27 cellular contexts compared by ENCODE assay signal in genomic region chr17:66687570-66688284, GRCh38.
"Had no signal": no experiment of that assay in that cellular context is flagged by ENCODE, and none has a peak within 500 bp of the region (broad histone marks: within the 10 kb centered on the region; RNA-seq: fewer than 3 reads in every experiment).

No MANE protein-coding gene starts in this region.

- DNase-seq: activated CD4-positive, alpha-beta T cell treated with anti-CD3 and anti-CD28 coated beads for 48 hours; activated CD4-positive, CD25-positive, alpha-beta regulatory T cell; activated CD8-positive, alpha-beta memory T cell treated with anti-CD3 and anti-CD28 coated beads, Interleukin-2, amount 50 U/mL, for 4 hours; activated CD8-positive, alpha-beta T cell treated with anti-CD3 and anti-CD28 coated beads, Interleukin-2, amount 10 ng/mL, durations not matched to agents 7 days and 5 days; activated naive CD4-positive, alpha-beta T cell; adrenal gland; cortex of kidney; effector CD8-positive, alpha-beta T cell; heart left ventricle; kidney; left ventricle myocardium inferior; mammary epithelial cell; naive B cell; psoas muscle; right lobe of liver; stimulated activated CD4-positive, alpha-beta T cell treated with anti-CD3 and anti-CD28 coated beads, Interleukin-4, amount 100 ng/mL, for 1 hour; T-helper 1 cell; T-helper 9 cell; uterus had no signal

- H3K4me1 Mint-ChIP-seq: naive B cell had no signal

- ATAC-seq: activated CD8-positive, alpha-beta T cell treated with anti-CD3 and anti-CD28 coated beads, Interleukin-2, amount 10 ng/mL, durations not matched to agents 7 days and 5 days; gastroesophageal sphincter; heart left ventricle; psoas muscle; right lobe of liver; SK-N-SH treated with all-trans-retinoic acid at 6 μM for 48 hours had no signal

- H3K4me3 Mint-ChIP-seq: activated CD8-positive, alpha-beta T cell treated with anti-CD3 and anti-CD28 coated beads, Interleukin-2, amount 10 ng/mL, durations not matched to agents 7 days and 5 days; naive B cell; neural progenitor cell had no signal

- H3K9me3 Mint-ChIP-seq: naive B cell, neural progenitor cell had no signal

- FAIRE-seq: astrocyte, endothelial cell of umbilical vein, kidney had no signal

- H3K36me3 ChIP-seq: breast epithelium, neural progenitor cell, uterus had no signal

- H3K9ac ChIP-seq: neural progenitor cell had no signal

- H3K27me3 ChIP-seq: adrenal gland, breast epithelium, esophagus muscularis mucosa, gastroesophageal sphincter, heart left ventricle, neural progenitor cell, right lobe of liver, uterus had no signal

- H3K36me3 Mint-ChIP-seq: naive B cell had no signal

- H3K9me3 ChIP-seq: adrenal gland, breast epithelium, esophagus muscularis mucosa, gastroesophageal sphincter, heart left ventricle, left ventricle myocardium inferior, psoas muscle, right lobe of liver, uterus had no signal

- H3K4me2 ChIP-seq: neural progenitor cell, smooth muscle cell had no signal

- H3K4me1 ChIP-seq: psoas muscle, uterus had no signal

- H3K27ac Mint-ChIP-seq: activated CD8-positive, alpha-beta T cell treated with anti-CD3 and anti-CD28 coated beads, Interleukin-2, amount 10 ng/mL, durations not matched to agents 7 days and 5 days; naive B cell; neural progenitor cell had no signal

- H3K27ac ChIP-seq: adrenal gland, neural progenitor cell, psoas muscle, right lobe of liver, uterus had no signal

- H2AFZ ChIP-seq: neural progenitor cell had no signal

- H3K4me3 ChIP-seq: adrenal gland, breast epithelium, esophagus muscularis mucosa, gastroesophageal sphincter, heart left ventricle, left ventricle myocardium inferior, neural progenitor cell, psoas muscle, right lobe of liver, smooth muscle cell, uterus had no signal
